1 cellular context compared by ENCODE assay signal in the genomic region with DNA sequence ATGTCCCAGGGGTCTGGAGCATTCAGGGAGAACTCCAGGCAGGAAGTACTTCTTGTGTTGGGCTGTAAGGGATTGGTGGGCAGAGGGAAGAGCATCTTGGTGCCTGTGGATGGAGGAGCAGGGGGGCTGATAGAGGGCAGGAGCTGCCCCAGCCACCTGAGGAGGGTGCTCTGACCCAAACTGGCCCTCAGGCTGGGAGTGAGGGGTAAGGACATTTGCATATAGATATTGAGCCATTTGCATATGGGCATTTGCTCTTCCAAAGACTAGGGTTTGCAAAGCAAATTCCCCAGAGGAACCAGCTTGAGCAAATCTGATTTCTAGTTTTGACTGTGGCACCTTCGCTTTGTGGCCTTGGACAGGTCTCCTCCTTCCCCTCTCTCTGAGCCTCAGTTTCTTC.
TF ChIP-seq lines count a peak whose summit lies in the region.

No MANE protein-coding gene starts in this region.

TF ChIP-seq in SK-N-SH, 30 proteins besides CTCF, POLR2A, EP300 and RAD21:
- TF ChIP-seq, protein P1, sequence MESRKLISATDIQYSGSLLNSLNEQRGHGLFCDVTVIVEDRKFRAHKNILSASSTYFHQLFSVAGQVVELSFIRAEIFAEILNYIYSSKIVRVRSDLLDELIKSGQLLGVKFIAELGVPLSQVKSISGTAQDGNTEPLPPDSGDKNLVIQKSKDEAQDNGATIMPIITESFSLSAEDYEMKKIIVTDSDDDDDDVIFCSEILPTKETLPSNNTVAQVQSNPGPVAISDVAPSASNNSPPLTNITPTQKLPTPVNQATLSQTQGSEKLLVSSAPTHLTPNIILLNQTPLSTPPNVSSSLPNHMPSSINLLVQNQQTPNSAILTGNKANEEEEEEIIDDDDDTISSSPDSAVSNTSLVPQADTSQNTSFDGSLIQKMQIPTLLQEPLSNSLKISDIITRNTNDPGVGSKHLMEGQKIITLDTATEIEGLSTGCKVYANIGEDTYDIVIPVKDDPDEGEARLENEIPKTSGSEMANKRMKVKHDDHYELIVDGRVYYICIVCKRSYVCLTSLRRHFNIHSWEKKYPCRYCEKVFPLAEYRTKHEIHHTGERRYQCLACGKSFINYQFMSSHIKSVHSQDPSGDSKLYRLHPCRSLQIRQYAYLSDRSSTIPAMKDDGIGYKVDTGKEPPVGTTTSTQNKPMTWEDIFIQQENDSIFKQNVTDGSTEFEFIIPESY (IDR thresholded peaks at IDR 0.05; ENCODE audit: borderline replicate concordance, low read depth) = no peak
